2 cellular contexts compared by ENCODE assay signal in genomic region chrX:154822029-154822428, GRCh38.
TF ChIP-seq lines count a peak whose summit lies in the region.

No MANE protein-coding gene starts in this region.

TF ChIP-seq in GM23338, 12 proteins besides CTCF, POLR2A, EP300 and RAD21:
- no peak for TF ChIP-seq CREB1 (CRISPR knock-in tag; IDR thresholded peaks at IDR 0.05; ENCODE audit: low read depth)
- no peak for TF ChIP-seq EZH2 (IDR thresholded peaks at IDR 0.05; ENCODE audit: low read depth, unreplicated experiment)
- TF ChIP-seq NANOG (IDR thresholded peaks at IDR 0.05; ENCODE audit: borderline replicate concordance), result no peak
- TF ChIP-seq REST (IDR thresholded peaks at IDR 0.05; ENCODE audit: unreplicated experiment), result no peak
- TF ChIP-seq EZH2phosphoT487 (IDR thresholded peaks at IDR 0.05; ENCODE audit: unreplicated experiment), result no peak
- no peak for TF ChIP-seq STAT1 (IDR thresholded peaks at IDR 0.05; ENCODE audit: unreplicated experiment)
- no peak for TF ChIP-seq JUNB (IDR thresholded peaks at IDR 0.05; ENCODE audit: unreplicated experiment)
- no peak for TF ChIP-seq ETS1 (IDR thresholded peaks at IDR 0.05)
- no peak for TF ChIP-seq ZNF114 (CRISPR knock-in tag; IDR thresholded peaks at IDR 0.05)
- no peak for TF ChIP-seq ZNF331 (CRISPR knock-in tag; IDR thresholded peaks at IDR 0.05; ENCODE audit: low read depth)
- no peak for TF ChIP-seq POLR2AphosphoS5 (IDR thresholded peaks at IDR 0.05; ENCODE audit: low read depth)
- TF ChIP-seq ZNF462 (CRISPR knock-in tag; IDR thresholded peaks at IDR 0.05), result no peak
TF ChIP-seq in GM23338: peak in this region for 0.

TF ChIP-seq in H1, 55 proteins besides CTCF, POLR2A, EP300 and RAD21:
- TF ChIP-seq E2F6 (IDR thresholded peaks at IDR 0.05), result peak; percentile 33; the same call in 1 of the 2 replicates
- TF ChIP-seq MAX (IDR thresholded peaks at IDR 0.05), result peak; percentile 56
- TF ChIP-seq EGR1 (IDR thresholded peaks at IDR 0.05; ENCODE audit: borderline replicate concordance, low read depth, low read length), result no peak
- TF ChIP-seq RXRA (IDR thresholded peaks at IDR 0.05; ENCODE audit: insufficient read depth, low read depth, low read length), result no peak
- no peak for TF ChIP-seq BCL11A (IDR thresholded peaks at IDR 0.05; ENCODE audit: low read depth in 2 of 2, low read length in 2 of 2)
- no peak for TF ChIP-seq SRF (IDR thresholded peaks at IDR 0.05; ENCODE audit: low read depth, low read length)
- no peak for TF ChIP-seq SP2 (IDR thresholded peaks at IDR 0.05; ENCODE audit: low read length)
